ENCODE assay signal across 8 cellular contexts in genomic region chr2:200525551-200525881, GRCh38. TPM values are rescaled to one million over a fixed set of nuclear protein-coding genes. Genes with fewer than 3 reads are reported as not detected.
DNase-seq lines count a peak whose midpoint lies in the region; ATAC-seq, FAIRE-seq and TF ChIP-seq lines count a peak whose summit lies in the region.

No MANE protein-coding gene starts in this region.

- H3K27me3 Mint-ChIP-seq in T-helper 2 cell treated with Interferon-gamma antibody and Interleukin-4, amounts not matched to agents 5 μg/mL and 100 μg/mL, for 36 hours (ENCODE audit: low read depth), result no peaks in the 10 kb centered on the region
- H3K27me3 Mint-ChIP-seq in activated naive CD8-positive, alpha-beta T cell treated with anti-CD3 and anti-CD28 coated beads, Interleukin-2, amount 10 ng/mL, durations not matched to agents 7 days and 5 days, result peaks cover 8% of the 10 kb centered on the region

- peak overlapping the region; percentile 95 for H3K4me3 Mint-ChIP-seq in T-helper 2 cell treated with Interferon-gamma antibody and Interleukin-4, amounts not matched to agents 5 μg/mL and 100 μg/mL, for 36 hours
- peak overlapping the region; percentile 94 for H3K4me3 Mint-ChIP-seq in activated naive CD8-positive, alpha-beta T cell treated with anti-CD3 and anti-CD28 coated beads, Interleukin-2, amount 10 ng/mL, durations not matched to agents 7 days and 5 days

- peaks cover 28% of the 10 kb centered on the region for H3K4me1 Mint-ChIP-seq in T-helper 2 cell treated with Interferon-gamma antibody and Interleukin-4, amounts not matched to agents 5 μg/mL and 100 μg/mL, for 36 hours (ENCODE audit: low read depth)
- peaks cover 25% of the 10 kb centered on the region for H3K4me1 Mint-ChIP-seq in activated naive CD8-positive, alpha-beta T cell treated with anti-CD3 and anti-CD28 coated beads, Interleukin-2, amount 10 ng/mL, durations not matched to agents 7 days and 5 days

- peaks cover 6% of the 10 kb centered on the region for H3K36me3 Mint-ChIP-seq in T-helper 2 cell treated with Interferon-gamma antibody and Interleukin-4, amounts not matched to agents 5 μg/mL and 100 μg/mL, for 36 hours (ENCODE audit: low read depth)
- peaks cover 17% of the 10 kb centered on the region for H3K36me3 Mint-ChIP-seq in activated naive CD8-positive, alpha-beta T cell treated with anti-CD3 and anti-CD28 coated beads, Interleukin-2, amount 10 ng/mL, durations not matched to agents 7 days and 5 days

- H3K4me3 ChIP-seq in kidney (ENCODE audit: low read length in 2 of 2), result peak overlapping the region; percentile 80 to 99
- peak overlapping the region; percentile 79 to 93 (median 88) for H3K4me3 ChIP-seq in subcutaneous abdominal adipose tissue (ENCODE audit: low read depth in 1 of 5, low read length in 5 of 5)

- FAIRE-seq in kidney (lab: Jason Lieb, UNC), result no peak

- no peaks in the 10 kb centered on the region for H3K9me3 Mint-ChIP-seq in T-helper 2 cell treated with Interferon-gamma antibody and Interleukin-4, amounts not matched to agents 5 μg/mL and 100 μg/mL, for 36 hours
- peaks cover 2% of the 10 kb centered on the region for H3K9me3 Mint-ChIP-seq in activated naive CD8-positive, alpha-beta T cell treated with anti-CD3 and anti-CD28 coated beads, Interleukin-2, amount 10 ng/mL, durations not matched to agents 7 days and 5 days

- DNase-seq in T-helper 2 cell treated with Interferon-gamma antibody and Interleukin-4, amounts not matched to agents 5 μg/mL and 100 μg/mL, for 36 hours (ENCODE audit: low spot score), result no peak
- DNase-seq in T-helper 2 cell (no peak), kidney (no peak), NCI-H2171 treated with DMSO at 0.1 percent for 48 hours (lab: John Stamatoyannopoulos, UW) (no peak), NCI-H345 treated with DMSO at 0.1 percent for 48 hours (lab: John Stamatoyannopoulos, UW; ENCODE audit: unreplicated experiment) (no peak)
- no peak for DNase-seq in activated naive CD8-positive, alpha-beta T cell treated with anti-CD3 and anti-CD28 coated beads, Interleukin-2, amount 10 ng/mL, durations not matched to agents 7 days and 5 days

- H3K36me3 ChIP-seq in kidney (ENCODE audit: control insufficient read depth in 1 of 2, insufficient read depth in 2 of 2, low read length in 2 of 2) (no peaks in the 10 kb centered on the region), subcutaneous abdominal adipose tissue (ENCODE audit: control insufficient read depth in 5 of 5, insufficient read depth in 5 of 5, low read length in 5 of 5) (no peaks in the 10 kb centered on the region)

- POLR2A ChIA-PET in activated naive CD8-positive, alpha-beta T cell treated with anti-CD3 and anti-CD28 coated beads, Interleukin-2, amount 10 ng/mL, durations not matched to agents 7 days and 5 days (lab: Charles Lee), result interaction anchor here (1.0 to 2.1 kb wide), 5 partner anchors 10 to 338 kb away, joined by 3 to 13 read pairs (median 7); partner anchors contain the start of genes CLK1 and KCTD18

- intact Hi-C loops in kidney (cut with DNase I), result no loop called here

- H3K27ac Mint-ChIP-seq in T-helper 2 cell treated with Interferon-gamma antibody and Interleukin-4, amounts not matched to agents 5 μg/mL and 100 μg/mL, for 36 hours, result peak overlapping the region; percentile 89
- peak overlapping the region; percentile 85 for H3K27ac Mint-ChIP-seq in activated naive CD8-positive, alpha-beta T cell treated with anti-CD3 and anti-CD28 coated beads, Interleukin-2, amount 10 ng/mL, durations not matched to agents 7 days and 5 days

- TF ChIP-seq CTCF in kidney (IDR thresholded peaks at IDR 0.05; ENCODE audit: borderline replicate concordance, extremely low read depth, insufficient read depth), result no peak

- ATAC-seq in activated naive CD8-positive, alpha-beta T cell treated with anti-CD3 and anti-CD28 coated beads, Interleukin-2, amount 10 ng/mL, durations not matched to agents 7 days and 5 days (ENCODE audit: low read depth), result no peak
- ATAC-seq in HG03521 (IDR thresholded peaks at IDR 0.05; ENCODE audit: unreplicated experiment), result no peak

- peak overlapping the region in 1 of 2 donors; percentile 2 for H3K27ac ChIP-seq in kidney (ENCODE audit: low read depth in 2 of 2, low read length in 2 of 2)
- peak overlapping the region; percentile 40 for H3K27ac ChIP-seq in subcutaneous abdominal adipose tissue (ENCODE audit: low read depth, low read length)

- H3K9ac ChIP-seq in kidney (ENCODE audit: low read length in 2 of 2) (peak overlapping the region; percentile 56 to 62), subcutaneous abdominal adipose tissue (ENCODE audit: low read length in 5 of 5) (peak overlapping the region in 4 of 5 donors; percentile 30 to 73 (median 55))

- peaks cover 5 to 7% of the 10 kb centered on the region in 2 donors for H3K4me1 ChIP-seq in kidney (ENCODE audit: control insufficient read depth in 1 of 2, insufficient read depth in 1 of 2, low read depth in 1 of 2, low read length in 2 of 2)
- peaks cover 3 to 15% (median 13%) of the 10 kb centered on the region in 5 donors for H3K4me1 ChIP-seq in subcutaneous abdominal adipose tissue (ENCODE audit: control insufficient read depth in 5 of 5, insufficient read depth in 5 of 5, low read length in 5 of 5)

- no peaks in the 10 kb centered on the region for H3K9me3 ChIP-seq in kidney (ENCODE audit: control insufficient read depth in 1 of 2, low read length in 2 of 2)
- H3K9me3 ChIP-seq in subcutaneous abdominal adipose tissue (ENCODE audit: control insufficient read depth in 5 of 5, low read length in 5 of 5), result no peaks in the 10 kb centered on the region

- H3K27me3 ChIP-seq in subcutaneous abdominal adipose tissue (ENCODE audit: control insufficient read depth in 5 of 5, insufficient read depth in 4 of 5, low read length in 5 of 5), result peaks cover 0 to 2% (median 0%) of the 10 kb centered on the region in 5 donors

RNA-seq across cellular contexts. Expression of gene SGO2, which starts 0.5 kb away (rescaled TPM):
- total RNA-seq in activated naive CD8-positive, alpha-beta T cell treated with anti-CD3 and anti-CD28 coated beads, Interleukin-2, amount 10 ng/mL, durations not matched to agents 7 days and 5 days, result 10 to 100 TPM; 35.0 to 37.4 TPM
- 1.7 TPM for total RNA-seq in kidney
- 0.69 TPM for polyA plus RNA-seq in kidney (ENCODE audit: insufficient read depth, low read depth, low replicate concordance)

RNA-seq across cellular contexts. Expression of gene KCTD18, which starts 15.6 kb away (rescaled TPM):
- total RNA-seq in activated naive CD8-positive, alpha-beta T cell treated with anti-CD3 and anti-CD28 coated beads, Interleukin-2, amount 10 ng/mL, durations not matched to agents 7 days and 5 days, result 10 to 100 TPM; 18.1 to 21.5 TPM
- 12.6 TPM for total RNA-seq in kidney
- 8.5 TPM for polyA plus RNA-seq in kidney (ENCODE audit: insufficient read depth, low read depth, low replicate concordance)

Comparison
In these comparisons a context has a peak if more than half of its experiments do, and no peak if none do; other contexts are left out.
1. RNA of gene SGO2, which starts 0.5 kb away (total RNA-seq): 35.0 to 37.4 TPM in activated naive CD8-positive, alpha-beta T cell treated with anti-CD3 and anti-CD28 coated beads, Interleukin-2, amount 10 ng/mL, durations not matched to agents 7 days and 5 days; 1.7 TPM in kidney (single experiment); every median in the first group is over 10 times any median in the second.